In genomic region chr9:125409217-125409636, GRCh38 we compare ENCODE assay signal across 8 cellular contexts.
A peak's percentile ranks its signal among the peaks of the same experiment; 100 is the strongest.
DNase-seq lines count a peak whose midpoint lies in the region; ATAC-seq lines count a peak whose summit lies in the region.

No MANE protein-coding gene starts in this region.

- peak; percentile 32 for DNase-seq in stimulated activated CD4-positive, alpha-beta T cell treated with anti-CD3 and anti-CD28 coated beads, Interleukin-15, amount 100 ng/mL, for 24 hours
- no peak for DNase-seq in stimulated activated CD4-positive, alpha-beta T cell treated with anti-CD3 and anti-CD28 coated beads, Interleukin-4, amount 100 ng/mL, for 4 hours
- DNase-seq in NCI-H69 (lab: John Stamatoyannopoulos, UW) (peak; percentile 61), HuH-7.5 (ENCODE audit: low spot score) (no peak), cardiac septum (ENCODE audit: low spot score) (no peak)
- DNase-seq in central memory CD8-positive, alpha-beta T cell (ENCODE audit: low spot score in 2 of 2), result no peak

- no peaks in the 10 kb centered on the region for H3K9me3 Mint-ChIP-seq in central memory CD8-positive, alpha-beta T cell

- ATAC-seq in central memory CD8-positive, alpha-beta T cell (replicated peaks; ENCODE audit: extremely low read depth, poor library complexity, severe bottlenecking), result no peak
- no peak for ATAC-seq in GM21367 (IDR thresholded peaks at IDR 0.05; ENCODE audit: unreplicated experiment)
- ATAC-seq in HG02642 (IDR thresholded peaks at IDR 0.05; ENCODE audit: poor library complexity, unreplicated experiment), result no peak

- no peak overlapping the region for H3K27ac Mint-ChIP-seq in central memory CD8-positive, alpha-beta T cell (ENCODE audit: low read depth)

- peak overlapping the region; percentile 79 for H3K4me3 Mint-ChIP-seq in central memory CD8-positive, alpha-beta T cell

- peaks cover 2% of the 10 kb centered on the region for H3K36me3 Mint-ChIP-seq in central memory CD8-positive, alpha-beta T cell (ENCODE audit: insufficient read depth)

- intact Hi-C loops in cardiac septum (cut with DNase I), result loop anchor here (2.0 to 5.0 kb wide), 3 partner anchors 223 to 978 kb away; no protein-coding TSS in a partner anchor

- peaks cover 20% of the 10 kb centered on the region for H3K4me1 Mint-ChIP-seq in central memory CD8-positive, alpha-beta T cell

- peaks cover 56% of the 10 kb centered on the region for H3K27me3 Mint-ChIP-seq in central memory CD8-positive, alpha-beta T cell

Comparison
In these comparisons a context has a peak if more than half of its experiments do, and no peak if none do; other contexts are left out.
1. DNase-seq: peak in stimulated activated CD4-positive, alpha-beta T cell treated with anti-CD3 and anti-CD28 coated beads, Interleukin-15, amount 100 ng/mL, for 24 hours (single experiment) and NCI-H69 (single experiment); none in stimulated activated CD4-positive, alpha-beta T cell treated with anti-CD3 and anti-CD28 coated beads, Interleukin-4, amount 100 ng/mL, for 4 hours (0 of 2), central memory CD8-positive, alpha-beta T cell (0 of 2), HuH-7.5 (single experiment) and cardiac septum (single experiment).